ENCODE assay signal across 18 cellular contexts in the genomic region with DNA sequence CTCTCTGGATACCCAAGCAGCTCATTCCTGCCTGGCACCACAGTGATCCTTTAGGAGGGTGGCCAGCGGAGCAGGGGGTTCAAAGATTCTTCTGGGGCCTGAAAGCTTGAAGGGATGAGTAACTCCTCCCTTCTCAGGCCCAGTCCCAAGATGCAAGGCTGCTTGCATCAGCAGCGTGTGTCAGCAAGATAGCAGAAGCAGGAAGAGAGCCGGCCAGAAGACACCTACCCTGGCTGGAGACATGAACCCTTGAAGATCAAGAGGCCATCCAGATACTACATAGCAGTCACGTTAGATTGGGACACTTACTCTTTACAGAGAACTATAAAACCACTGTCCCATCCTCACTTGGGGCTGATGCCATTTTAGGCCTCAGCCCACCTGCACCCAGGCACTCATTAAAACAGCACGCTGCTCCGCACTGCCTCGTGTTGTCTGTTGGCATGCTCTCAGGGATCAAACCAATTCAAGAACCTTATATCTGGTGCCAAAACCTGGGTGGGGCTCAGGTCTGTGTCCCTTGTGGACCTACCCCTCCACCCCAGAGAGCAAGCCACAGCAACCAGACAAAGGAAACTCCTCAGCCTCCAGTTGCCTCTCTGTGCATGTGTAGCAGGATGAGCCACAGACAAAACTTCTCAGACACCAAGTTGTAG. TPM values are rescaled to one million over a fixed set of nuclear protein-coding genes. Genes with fewer than 3 reads are reported as not detected.
A peak's percentile ranks its signal among the peaks of the same experiment; 100 is the strongest.
DNase-seq lines count a peak whose midpoint lies in the region; ATAC-seq and TF ChIP-seq lines count a peak whose summit lies in the region.
"Had no signal": no experiment of that assay in that cellular context is flagged by ENCODE, and none has a peak within 500 bp of the region (broad histone marks: within the 10 kb centered on the region; RNA-seq: fewer than 3 reads in every experiment).

No MANE protein-coding gene starts in this region.

- peaks cover 6% of the 10 kb centered on the region; the same call in 1 of the 2 replicates for H3K4me1 ChIP-seq in MM.1S (ENCODE audit: low read length)
- H3K4me1 ChIP-seq: neural progenitor cell, stomach had no signal

- H3F3A ChIP-seq in MM.1S (ENCODE audit: insufficient read depth, low read length), result peaks cover 3% of the 10 kb centered on the region; the same call in 1 of the 2 replicates

- peak overlapping the region; percentile 22 for H3K4me3 ChIP-seq in GM06990 (replicated peaks; ENCODE audit: low read depth, low read length)
- peak overlapping the region; percentile 15; the same call in 1 of the 2 replicates for H3K4me3 ChIP-seq in MM.1S (ENCODE audit: low read length)
- no peak overlapping the region for H3K4me3 ChIP-seq in lower leg skin (ENCODE audit: low read depth, poor library complexity, severe bottlenecking)
- H3K4me3 ChIP-seq: neural progenitor cell, stomach had no signal

- H3K9me3 ChIP-seq in MM.1S (replicated peaks; ENCODE audit: insufficient read depth, low read length), result no peaks in the 10 kb centered on the region
- H3K9me3 ChIP-seq: stomach had no signal

- H3K27me3 ChIP-seq in GM06990 (replicated peaks; ENCODE audit: control insufficient read depth, insufficient read depth, low read length) (no peaks in the 10 kb centered on the region), MM.1S (replicated peaks; ENCODE audit: insufficient read depth, low read length) (no peaks in the 10 kb centered on the region)
- H3K27me3 ChIP-seq: neural progenitor cell, stomach had no signal

- H3K4me2 ChIP-seq in MM.1S (ENCODE audit: low read depth, low read length), result no peak overlapping the region
- H3K4me2 ChIP-seq: neural progenitor cell had no signal

- ATAC-seq in GM19351 (IDR thresholded peaks at IDR 0.05; ENCODE audit: unreplicated experiment) (peak; percentile 40), HG02840 (IDR thresholded peaks at IDR 0.05; ENCODE audit: low FRiP score, unreplicated experiment) (peak; percentile 51)
- ATAC-seq: sciatic nerve had no signal

- no peaks in the 10 kb centered on the region for H3K36me3 ChIP-seq in GM06990 (ENCODE audit: control insufficient read depth, insufficient read depth, low read length)
- no peaks in the 10 kb centered on the region for H3K36me3 ChIP-seq in MM.1S (replicated peaks; ENCODE audit: insufficient read depth, low read length)
- H3K36me3 ChIP-seq: neural progenitor cell, stomach had no signal

- DNase-seq in GM06990 (ENCODE audit: extremely low read depth, insufficient read length), result peak; percentile 12
- peak; percentile 62 for DNase-seq in MM.1S
- DNase-seq in NCI-H524 (lab: John Stamatoyannopoulos, UW), result no peak
- DNase-seq in lower leg skin (ENCODE audit: low spot score in 2 of 2), result no peak
- DNase-seq in stimulated activated CD4-positive, alpha-beta T cell treated with anti-CD3 and anti-CD28 coated beads, Interleukin-2, amount 100 ng/mL, for 24 hours, result no peak
- no peak for DNase-seq in NCI-H526 treated with DMSO at 0.1 percent for 48 hours (lab: John Stamatoyannopoulos, UW)
- DNase-seq: activated naive CD8-positive, alpha-beta T cell treated with anti-CD3 and anti-CD28 coated beads for 36 hours; activated T-cell treated with anti-CD3 and anti-CD28 coated beads for 4 hours; foreskin melanocyte; H7; KBM-7; NCI-H1436 treated with DMSO at 0.1 percent for 48 hours; stomach; T-helper 1 cell had no signal

- no peak for TF ChIP-seq POLR2A in lower leg skin (IDR thresholded peaks at IDR 0.05)

- no peaks in the 10 kb centered on the region for H3K9me2 ChIP-seq in MM.1S (replicated peaks; ENCODE audit: insufficient read depth, low read length)

- H4K20me1 ChIP-seq in MM.1S (ENCODE audit: insufficient read depth, low read length), result no peaks in the 10 kb centered on the region

- TF ChIP-seq CTCF in GM06990 (IDR thresholded peaks at IDR 0.05; ENCODE audit: insufficient read depth, low read length, poor library complexity, severe bottlenecking) (no peak), MM.1S (IDR thresholded peaks at IDR 0.05; ENCODE audit: low read length) (no peak), lower leg skin (IDR thresholded peaks at IDR 0.05) (no peak)

- intact Hi-C loops in lower leg skin (cut with DNase I; ENCODE audit: low total_unique reads), result no loop called here

- H3K27ac ChIP-seq in MM.1S (ENCODE audit: low read length), result no peak overlapping the region; the same call in 1 of the 2 replicates
- H3K27ac ChIP-seq: neural progenitor cell, stomach had no signal

- H3K9ac ChIP-seq in MM.1S (ENCODE audit: low read length), result no peak overlapping the region; the same call in 1 of the 2 replicates
- H3K9ac ChIP-seq: neural progenitor cell had no signal

- no peak overlapping the region for H2AFZ ChIP-seq in MM.1S (ENCODE audit: low read length)
- H2AFZ ChIP-seq: neural progenitor cell had no signal

- WGBS in lower leg skin, 2 donors, result 81% methylated on average over 7 of the region's 7 CpGs; no CpG with 5 or more reads in 1 of the 2 donors

- peaks cover 33% of the 10 kb centered on the region for H3K79me2 ChIP-seq in MM.1S (ENCODE audit: low read length)

RNA-seq across cellular contexts. Expression of a gene that starts 6.5 kb away (rescaled TPM):
- not detected for total RNA-seq in lower leg skin
- total RNA-seq: activated naive CD8-positive, alpha-beta T cell treated with anti-CD3 and anti-CD28 coated beads for 36 hours; H7; sciatic nerve; stomach had no signal

Comparison
In these comparisons a context has a peak if more than half of its experiments do, and no peak if none do; other contexts are left out.
1. DNase-seq: peak in GM06990 (single experiment) and MM.1S (single experiment); none in NCI-H524 (0 of 2), lower leg skin (0 of 2), stimulated activated CD4-positive, alpha-beta T cell treated with anti-CD3 and anti-CD28 coated beads, Interleukin-2, amount 100 ng/mL, for 24 hours (0 of 2) and NCI-H526 treated with DMSO at 0.1 percent for 48 hours (single experiment).